In genomic region chr5:134738963-134739661, GRCh38 we compare ENCODE assay signal across 8 cellular contexts. TPM values are rescaled to one million over a fixed set of nuclear protein-coding genes. Genes with fewer than 3 reads are reported as not detected.
DNase-seq lines count a peak whose midpoint lies in the region; ATAC-seq and TF ChIP-seq lines count a peak whose summit lies in the region.

No MANE protein-coding gene starts in this region.

- H3F3A ChIP-seq in PC-9 (ENCODE audit: insufficient read depth, low read depth) = 0 out of 2 replicates have a peak, but pooled peaks cover 10% of the 10 kb centered on the region

- H4K20me1 ChIP-seq in PC-9 (ENCODE audit: insufficient read depth) = no peaks in the 10 kb centered on the region

- 6 to 8% methylated on average over 21 of the region's 21 CpGs for WGBS in heart right ventricle, 2 donors

- H3K36me3 Mint-ChIP-seq in progenitor cell of endocrine pancreas (ENCODE audit: insufficient read depth) = peaks cover 5% of the 10 kb centered on the region

- peak in 5 of 8 donors; percentile 4 to 15 (median 12) for ATAC-seq in heart right ventricle

- H3K9me2 ChIP-seq in PC-9 (ENCODE audit: insufficient read depth) = no peaks in the 10 kb centered on the region

- no peaks in the 10 kb centered on the region for H3K9me3 Mint-ChIP-seq in progenitor cell of endocrine pancreas (ENCODE audit: low read depth)

- peaks cover 12% of the 10 kb centered on the region for H3K4me1 Mint-ChIP-seq in progenitor cell of endocrine pancreas (ENCODE audit: low read depth)

- H3K4me1 ChIP-seq in PC-9 (replicated peaks; ENCODE audit: insufficient read depth) (peaks cover 14% of the 10 kb centered on the region), adipocyte (ENCODE audit: control insufficient read depth, insufficient read depth, low read length) (peaks cover 11% of the 10 kb centered on the region), heart right ventricle (peaks cover 0 to 38% (median 15%) of the 10 kb centered on the region in 9 donors)

- TF ChIP-seq CTCF in PC-9 (conservative IDR thresholded peaks at IDR 0.05) = peak; percentile 40; the same call in 1 of the 2 replicates
- TF ChIP-seq CTCF in heart right ventricle (IDR thresholded peaks at IDR 0.05) = peak in 1 of 9 donors; percentile 9
- TF ChIP-seq CTCF in progenitor cell of endocrine pancreas (IDR thresholded peaks at IDR 0.05; ENCODE audit: unreplicated experiment) = peak; percentile 21

- POLR2A ChIA-PET in PC-9 (lab: Charles Lee; ENCODE audit: unreplicated experiment) = no interaction called here

- no peaks in the 10 kb centered on the region for H3K27me3 Mint-ChIP-seq in progenitor cell of endocrine pancreas

- DNase-seq in DMS 273 (lab: John Stamatoyannopoulos, UW; ENCODE audit: unreplicated experiment) (peak; percentile 71), HK-2 (ENCODE audit: unreplicated experiment) (peak; percentile 29), PC-9 (peak; percentile 40 to 63), adipocyte (ENCODE audit: low read depth) (peak; percentile 67), heart right ventricle (peak in 1 of 2 donors; percentile 19), progenitor cell of endocrine pancreas (ENCODE audit: low spot score, unreplicated experiment) (no peak), midbrain (lab: John Stamatoyannopoulos, UW) (no peak), NCI-H128 (lab: John Stamatoyannopoulos, UW; ENCODE audit: unreplicated experiment) (no peak)

- no peaks in the 10 kb centered on the region for H3K9me3 ChIP-seq in PC-9 (ENCODE audit: insufficient read depth, low read depth)
- H3K9me3 ChIP-seq in adipocyte (ENCODE audit: control insufficient read depth, low read length) = no peaks in the 10 kb centered on the region
- no peaks in the 10 kb centered on the region for H3K9me3 ChIP-seq in heart right ventricle

- peak overlapping the region; percentile 82 for H3K4me2 ChIP-seq in PC-9

- H3K36me3 ChIP-seq in PC-9 (ENCODE audit: low read depth) (0 out of 2 replicates have a peak, but pooled peaks cover 10% of the 10 kb centered on the region), adipocyte (ENCODE audit: control insufficient read depth, insufficient read depth, low read length, severe bottlenecking) (peaks cover 12% of the 10 kb centered on the region), heart right ventricle (peaks cover 0 to 34% (median 0%) of the 10 kb centered on the region in 9 donors)

- peak overlapping the region; percentile 95 for H3K9ac ChIP-seq in adipocyte (ENCODE audit: low read length)

- CTCF ChIA-PET in PC-9 (lab: Charles Lee) = interaction anchor here (0.6 to 1.0 kb wide), 6 partner anchors 19 to 435 kb away, joined by 3 to 8 read pairs (median 4); partner anchors contain the start of gene DDX46

- H3K4me3 ChIP-seq in PC-9 (peak overlapping the region; percentile 72), adipocyte (ENCODE audit: low read length) (peak overlapping the region; percentile 89), heart right ventricle (peak overlapping the region; percentile 64 to 95 (median 80))

- TSS peak; percentile 45 for BruUV-seq in PC-9 (replicated peaks; lab: Mats Ljungman, UMichigan)

- H3K27ac Mint-ChIP-seq in progenitor cell of endocrine pancreas = peak overlapping the region; percentile 96

- H3K4me3 Mint-ChIP-seq in progenitor cell of endocrine pancreas (ENCODE audit: low read depth) = peak overlapping the region; percentile 98

- H3K79me2 ChIP-seq in PC-9 (ENCODE audit: low read depth) = peaks cover 36% of the 10 kb centered on the region

- no peaks in the 10 kb centered on the region for H3K27me3 ChIP-seq in PC-9 (ENCODE audit: insufficient read depth, low read depth)
- no peaks in the 10 kb centered on the region for H3K27me3 ChIP-seq in adipocyte (replicated peaks; ENCODE audit: control insufficient read depth, insufficient read depth, low read length)
- H3K27me3 ChIP-seq in heart right ventricle = no peaks in the 10 kb centered on the region

- peak overlapping the region; percentile 38 for H3K27ac ChIP-seq in PC-9
- H3K27ac ChIP-seq in heart right ventricle = peak overlapping the region in 9 of 10 donors; percentile 88 to 96 (median 91)

- intact Hi-C loops in PC-9 (cut with micrococcal nuclease; ENCODE audit: unreplicated experiment) = loop anchor here (1.0 to 5.0 kb wide), 7 partner anchors 152 to 562 kb away; partner anchors contain the start of genes JADE2, PCBD2, SKP1 and UBE2B
- intact Hi-C loops in heart right ventricle (cut with DNase I) = loop anchor here in 6 of 10 donors (1.0 to 10.0 kb wide), 6 partner anchors 20 to 168 kb away; partner anchors contain the start of genes PCBD2 (in 4 of the 6), C5orf24 (in 1 of the 6) and DDX46 (in 1 of the 6)

- H2AFZ ChIP-seq in PC-9 = peak overlapping the region; percentile 95

RNA-seq across cellular contexts. Expression of gene CAMLG, which starts 0.8 kb away (rescaled TPM):
- total RNA-seq in PC-9 (2021) (24.4 and 28.0 TPM in 2 replicates), heart right ventricle (10 to 100 TPM; 14.6 to 22.1 (median 18.1) TPM), progenitor cell of endocrine pancreas (40.8 and 45.3 TPM in 2 replicates)
- 10 to 100 TPM; 18.2 to 21.8 TPM for polyA plus RNA-seq in heart right ventricle

RNA-seq across cellular contexts. Expression of gene DDX46, which starts 19.5 kb away (rescaled TPM):
- total RNA-seq in PC-9 (2021) (76.5 and 79.8 TPM in 2 replicates), heart right ventricle (10 to 100 TPM; 26.1 to 34.8 (median 29.7) TPM), progenitor cell of endocrine pancreas (72.3 and 73.2 TPM in 2 replicates)
- 10 to 100 TPM; 11.9 to 34.6 TPM for polyA plus RNA-seq in heart right ventricle

Comparison
In these comparisons a context has a peak if more than half of its experiments do, and no peak if none do; other contexts are left out.
1. DNase-seq: peak in DMS 273 (single experiment), HK-2 (single experiment), PC-9 (2 of 2) and adipocyte (single experiment); none in progenitor cell of endocrine pancreas (single experiment), midbrain (single experiment) and NCI-H128 (single experiment).
2. Peak in every context shown above with its lines, with median percentiles within 50 percentile points of each other: H3K4me3 ChIP-seq.